Comparison of ENCODE assay signal across 12 cellular contexts in the genomic region with DNA sequence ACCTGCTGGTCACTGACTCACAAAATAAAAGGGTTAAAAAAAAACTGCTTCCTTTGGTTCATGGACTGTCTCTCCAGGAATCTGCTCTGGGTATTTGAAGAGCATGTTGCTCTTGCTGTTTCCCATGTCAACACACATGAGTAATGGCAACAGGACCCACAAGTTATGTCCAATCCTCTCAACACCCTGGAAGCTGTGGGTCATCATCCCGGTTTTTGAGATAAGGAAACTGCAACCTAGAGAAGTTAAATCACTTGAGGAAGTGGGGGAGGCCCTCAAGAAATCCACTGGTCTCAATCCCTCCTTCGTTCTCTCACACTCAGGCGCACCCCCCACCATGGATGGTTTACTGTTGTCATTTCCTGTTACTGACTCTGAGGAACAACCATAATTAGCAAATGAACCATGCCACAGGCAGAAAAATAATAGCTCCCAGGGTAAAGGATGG. TPM values are rescaled to one million over a fixed set of nuclear protein-coding genes. Genes with fewer than 3 reads are reported as not detected.
A peak's percentile ranks its signal among the peaks of the same experiment; 100 is the strongest.
DNase-seq lines count a peak whose midpoint lies in the region; ATAC-seq and TF ChIP-seq lines count a peak whose summit lies in the region.
"Had no signal": no experiment of that assay in that cellular context is flagged by ENCODE, and none has a peak within 500 bp of the region (broad histone marks: within the 10 kb centered on the region; RNA-seq: fewer than 3 reads in every experiment).

No MANE protein-coding gene starts in this region.

- no peak overlapping the region for H3K56ac ChIP-seq in mesendoderm (ENCODE audit: low read length)

- H3K4ac ChIP-seq in mesendoderm (ENCODE audit: low read depth, low read length) = no peak overlapping the region

- no peak overlapping the region for H2BK15ac ChIP-seq in mesendoderm (replicated peaks; ENCODE audit: low read depth)

- no peak overlapping the region for H4K5ac ChIP-seq in mesendoderm (ENCODE audit: low read length)

- no peak overlapping the region for H2AK5ac ChIP-seq in mesendoderm (ENCODE audit: low read length)

- peak overlapping the region; percentile 70 to 86 for H3K27ac Mint-ChIP-seq in activated naive CD4-positive, alpha-beta T cell treated with anti-CD3 and anti-CD28 coated beads, Interleukin-2, amount 50 U/mL, for 72 hours

- TF ChIP-seq CTCF in DND-41 (IDR thresholded peaks at IDR 0.05; ENCODE audit: borderline replicate concordance, extremely low read depth, low read length, poor library complexity, severe bottlenecking) (no peak), Loucy (conservative IDR thresholded peaks at IDR 0.05; ENCODE audit: low read length) (no peak)

- H3K79me1 ChIP-seq in mesendoderm (ENCODE audit: low read length) = no peaks in the 10 kb centered on the region

- ATAC-seq in DND-41 (ENCODE audit: insufficient read depth, low read depth) = no peak
- ATAC-seq in activated naive CD4-positive, alpha-beta T cell treated with anti-CD3 and anti-CD28 coated beads, Interleukin-2, amount 50 U/mL, for 72 hours = no peak
- ATAC-seq: foreskin keratinocyte had no signal

- H2AFZ ChIP-seq in DND-41 (ENCODE audit: low read depth, low read length) = no peak overlapping the region
- no peak overlapping the region for H2AFZ ChIP-seq in Loucy (ENCODE audit: low read length)

- no peak overlapping the region for H4K8ac ChIP-seq in mesendoderm (ENCODE audit: low read depth, low read length)

- H3K4me1 ChIP-seq in DND-41 (ENCODE audit: insufficient read depth, low read length) = no peaks in the 10 kb centered on the region
- peaks cover 10% of the 10 kb centered on the region for H3K4me1 ChIP-seq in Loucy (ENCODE audit: insufficient read depth, low read length, poor library complexity, severe bottlenecking)
- H3K4me1 ChIP-seq in mesendoderm (ENCODE audit: control insufficient read depth, low read depth, low read length) = no peaks in the 10 kb centered on the region
- H3K4me1 ChIP-seq: foreskin keratinocyte had no signal

- H3K9ac ChIP-seq in DND-41 (ENCODE audit: low read depth, low read length) (no peak overlapping the region), Loucy (ENCODE audit: low read depth, low read length, poor library complexity, severe bottlenecking) (peak overlapping the region; percentile 2), mesendoderm (ENCODE audit: low read length) (no peak overlapping the region)

- H3K9me3 Mint-ChIP-seq in activated naive CD4-positive, alpha-beta T cell treated with anti-CD3 and anti-CD28 coated beads, Interleukin-2, amount 50 U/mL, for 72 hours = no peaks in the 10 kb centered on the region

- H3K27me3 ChIP-seq in DND-41 (ENCODE audit: insufficient read depth, low read length, poor library complexity) = no peaks in the 10 kb centered on the region
- H3K27me3 ChIP-seq in Loucy (ENCODE audit: insufficient read depth, low read length, poor library complexity, severe bottlenecking) = no peaks in the 10 kb centered on the region
- H3K27me3 ChIP-seq in mesendoderm (ENCODE audit: insufficient read depth, low read length, poor library complexity) = no peaks in the 10 kb centered on the region
- H3K27me3 ChIP-seq: foreskin keratinocyte, SJSA1 had no signal

- no peaks in the 10 kb centered on the region for H3K9me2 ChIP-seq in Loucy (replicated peaks; ENCODE audit: low read depth, low read length)

- H3K18ac ChIP-seq in mesendoderm (ENCODE audit: low read length) = no peak overlapping the region

- H3K36me3 Mint-ChIP-seq in activated naive CD4-positive, alpha-beta T cell treated with anti-CD3 and anti-CD28 coated beads, Interleukin-2, amount 50 U/mL, for 72 hours = peaks cover 0 to 6% of the 10 kb centered on the region in 2 donors

- H3K79me2 ChIP-seq in DND-41 (ENCODE audit: insufficient read depth, low read length) (no peaks in the 10 kb centered on the region), Loucy (ENCODE audit: insufficient read depth, low read length) (no peaks in the 10 kb centered on the region), mesendoderm (ENCODE audit: control insufficient read depth, insufficient read depth, low read length) (no peaks in the 10 kb centered on the region)

- H4K20me1 ChIP-seq in DND-41 (ENCODE audit: insufficient read depth, low read length) (no peaks in the 10 kb centered on the region; the same call in 1 of the 2 replicates), Loucy (ENCODE audit: insufficient read depth, low read length, poor library complexity, severe bottlenecking) (no peaks in the 10 kb centered on the region)

- no peak overlapping the region for H2BK5ac ChIP-seq in mesendoderm (ENCODE audit: low read length)

- DNase-seq in DND-41 (peak; percentile 21), mesendoderm (peak; percentile 19), germinal center (ENCODE audit: low spot score) (no peak), caudate nucleus (lab: John Stamatoyannopoulos, UW) (no peak), KG1 (lab: John Stamatoyannopoulos, UW) (no peak), NCI-H2196 treated with DMSO at 0.1 percent for 48 hours (lab: John Stamatoyannopoulos, UW; ENCODE audit: unreplicated experiment) (no peak)
- no peak for DNase-seq in activated naive CD4-positive, alpha-beta T cell treated with anti-CD3 and anti-CD28 coated beads, Interleukin-2, amount 50 U/mL, for 72 hours (ENCODE audit: low spot score in 2 of 2)
- DNase-seq: foreskin keratinocyte, NCI-H2029, occipital lobe had no signal

- H3K27ac ChIP-seq in DND-41 (ENCODE audit: low read length) (no peak overlapping the region), mesendoderm (ENCODE audit: low read depth, low read length) (no peak overlapping the region), caudate nucleus (ENCODE audit: low read depth, low read length) (no peak overlapping the region)
- H3K27ac ChIP-seq: foreskin keratinocyte, SJSA1 had no signal

- H2BK120ac ChIP-seq in mesendoderm (ENCODE audit: low read depth, low read length) = no peak overlapping the region

- H3F3A ChIP-seq in Loucy (ENCODE audit: low read depth) = no peaks in the 10 kb centered on the region

- no peak overlapping the region for H3K23ac ChIP-seq in mesendoderm (ENCODE audit: low read length)

- H3K4me2 ChIP-seq in DND-41 (ENCODE audit: insufficient read depth, low read length) = no peak overlapping the region
- H3K4me2 ChIP-seq in Loucy (ENCODE audit: low read depth, low read length, poor library complexity, severe bottlenecking) = no peak overlapping the region
- no peak overlapping the region for H3K4me2 ChIP-seq in mesendoderm (ENCODE audit: low read length)

- no peak overlapping the region for H3K4me3 ChIP-seq in DND-41 (ENCODE audit: low read depth in 1 of 2, low read length in 2 of 2)
- no peak overlapping the region for H3K4me3 ChIP-seq in Loucy (ENCODE audit: low read length, poor library complexity, severe bottlenecking)
- no peak overlapping the region for H3K4me3 ChIP-seq in mesendoderm (ENCODE audit: low read length)
- H3K4me3 ChIP-seq: SJSA1 had no signal

- H3K9me3 ChIP-seq in DND-41 (ENCODE audit: insufficient read depth, low read length, severe bottlenecking) (no peaks in the 10 kb centered on the region), Loucy (ENCODE audit: insufficient read depth, low read depth, low read length) (no peaks in the 10 kb centered on the region)
- H3K9me3 ChIP-seq: SJSA1 had no signal

- H3K36me3 ChIP-seq in DND-41 (ENCODE audit: insufficient read depth, low read length) (peaks cover 76% of the 10 kb centered on the region), Loucy (ENCODE audit: insufficient read depth, low read length) (no peaks in the 10 kb centered on the region; the same call in 1 of the 2 replicates), mesendoderm (ENCODE audit: control insufficient read depth, insufficient read depth, low read length) (no peaks in the 10 kb centered on the region)

- WGBS in mesendoderm (ENCODE audit: extremely low coverage, insufficient coverage, low lambda C conversion rate) = no CpG with 5 or more reads among the region's 3 CpGs

RNA-seq across cellular contexts. Expression of a gene that starts 12.4 kb away (rescaled TPM):
- 1 to 10 TPM; 1.3 to 1.9 TPM for total RNA-seq in activated naive CD4-positive, alpha-beta T cell treated with anti-CD3 and anti-CD28 coated beads, Interleukin-2, amount 50 U/mL, for 72 hours
- polyA plus RNA-seq in mesendoderm (2013, experiment 1 of 2) = 3.3 TPM
- 3.3 TPM for polyA plus RNA-seq in mesendoderm (2013, experiment 2 of 2)

RNA-seq across cellular contexts. Expression of a gene that starts 54.7 kb away (rescaled TPM):
- total RNA-seq in activated naive CD4-positive, alpha-beta T cell treated with anti-CD3 and anti-CD28 coated beads, Interleukin-2, amount 50 U/mL, for 72 hours = 10 to 100 TPM; 72.0 to 82.9 TPM
- polyA plus RNA-seq in mesendoderm (2013, experiment 1 of 2) = 198 TPM
- polyA plus RNA-seq in mesendoderm (2013, experiment 2 of 2) = 199 TPM

Comparison
In these comparisons a context has a peak if more than half of its experiments do, and no peak if none do; other contexts are left out.
1. DNase-seq: peak in DND-41 (single experiment) and mesendoderm (single experiment); none in activated naive CD4-positive, alpha-beta T cell treated with anti-CD3 and anti-CD28 coated beads, Interleukin-2, amount 50 U/mL, for 72 hours (0 of 2), germinal center (single experiment), caudate nucleus (0 of 61), KG1 (single experiment) and NCI-H2196 treated with DMSO at 0.1 percent for 48 hours (single experiment).